Comparison of ENCODE assay signal across 11 cellular contexts in the genomic region with DNA sequence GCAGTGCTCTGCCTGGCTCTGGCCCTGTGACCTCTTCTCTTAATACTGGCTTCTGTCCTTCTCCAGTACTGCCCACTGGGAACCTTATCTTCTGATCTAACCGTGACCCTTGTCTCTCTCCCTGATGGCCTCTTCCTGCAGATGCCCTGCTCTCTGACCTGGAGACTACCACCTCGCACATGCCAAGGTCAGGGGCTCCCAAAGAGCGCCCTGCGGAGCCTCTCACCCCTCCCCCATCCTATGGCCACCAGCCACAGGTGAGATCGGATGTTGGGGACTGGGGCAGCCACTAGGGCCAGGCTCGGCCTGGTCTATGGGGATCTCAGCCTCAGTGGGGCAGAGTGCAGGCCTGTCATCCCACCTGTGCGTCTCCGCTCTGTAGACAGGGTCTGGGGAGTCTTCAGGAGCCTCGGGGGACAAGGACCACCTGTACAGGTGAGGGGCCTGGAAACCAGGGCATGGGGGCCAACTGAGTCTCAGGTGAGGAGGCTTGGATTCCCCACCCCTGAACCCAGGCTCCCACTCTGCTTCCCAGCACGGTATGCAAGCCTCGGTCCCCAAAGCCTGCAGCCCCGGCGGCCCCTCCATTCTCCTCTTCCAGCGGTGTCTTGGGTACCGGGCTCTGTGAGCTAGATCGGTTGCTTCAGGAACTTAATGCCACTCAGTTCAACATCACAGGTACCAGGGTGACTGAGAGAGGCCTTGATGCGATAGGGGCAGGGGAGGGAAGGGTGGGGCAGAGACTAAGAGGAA. TPM values are rescaled to one million over a fixed set of nuclear protein-coding genes. Genes with fewer than 3 reads are reported as not detected.
DNase-seq lines count a peak whose midpoint lies in the region; ATAC-seq, FAIRE-seq and TF ChIP-seq lines count a peak whose summit lies in the region.
"Had no signal": no experiment of that assay in that cellular context is flagged by ENCODE, and none has a peak within 500 bp of the region (broad histone marks: within the 10 kb centered on the region; RNA-seq: fewer than 3 reads in every experiment).

No MANE protein-coding gene starts in this region.

- CTCF ChIA-PET in HEK293 (lab: Yijun Ruan, JAX) (interaction anchor here (0.6 kb wide), 1 partner anchor 13 kb away, joined by 3 read pairs; no protein-coding TSS in a partner anchor), endothelial cell of umbilical vein (lab: Charles Lee) (interaction anchor here (0.5 to 3.5 kb wide), 4 partner anchors 14 to 23 kb away, joined by 3 to 53 read pairs (median 3); a partner anchor contains a TSS)

- H3K36me3 ChIP-seq in HEK293 (ENCODE audit: control insufficient read depth in 2 of 2, insufficient read depth in 1 of 2, low read length in 2 of 2) (peaks cover 0 to 10% of the 10 kb centered on the region in 2 experiments; a peak in 1 of 3 replicates), endothelial cell of umbilical vein (ENCODE audit: control insufficient read depth in 2 of 2, extremely low read depth in 1 of 2, insufficient read depth in 2 of 2, low read length in 2 of 2) (peaks cover 16 to 20% of the 10 kb centered on the region in 2 experiments), ovary (no peaks in the 10 kb centered on the region)

- H2AFZ ChIP-seq in endothelial cell of umbilical vein (ENCODE audit: low read depth, low read length): no peak overlapping the region

- dilution Hi-C loops in endothelial cell of umbilical vein (cut with MboI; ENCODE audit: extremely low pct_ligation_motif_present, low sequenced_read_pairs): no loop called here

- H3K4me2 ChIP-seq in endothelial cell of umbilical vein (ENCODE audit: insufficient read depth, low read length): peak overlapping the region; percentile 3

- H4K20me1 ChIP-seq in endothelial cell of umbilical vein (replicated peaks; ENCODE audit: control insufficient read depth, extremely low read depth, insufficient read depth, low read length): no peaks in the 10 kb centered on the region

- no peak overlapping the region for H3K9ac ChIP-seq in endothelial cell of umbilical vein (replicated peaks; ENCODE audit: extremely low read depth, insufficient read depth, low read length)

- TF ChIP-seq POLR2A in endothelial cell of umbilical vein (IDR thresholded peaks at IDR 0.05; ENCODE audit: low read depth, low read length): no peak
- TF ChIP-seq POLR2A in ovary (IDR thresholded peaks at IDR 0.05): no peak

- WGBS in ovary, 3 donors: 80 to 85% (median 83%) methylated on average over 14 to 17 of the region's 17 CpGs

- H3K4me3 ChIP-seq in AG10803 (ENCODE audit: low read length): peak overlapping the region; percentile 34
- no peak overlapping the region for H3K4me3 ChIP-seq in HEK293 (ENCODE audit: low read depth, low read length)
- H3K4me3 ChIP-seq in endothelial cell of umbilical vein (replicated peaks in 1 of 3; ENCODE audit: insufficient read depth in 1 of 3, low read depth in 1 of 3, low read length in 3 of 3): no peak overlapping the region
- H3K4me3 ChIP-seq in ovary: peak overlapping the region; percentile 13

- H3K27ac ChIP-seq in HEK293 (ENCODE audit: extremely low read depth, low read depth, low read length): no peak overlapping the region
- H3K27ac ChIP-seq in endothelial cell of umbilical vein (ENCODE audit: insufficient read depth, low read depth, low read length): no peak overlapping the region
- peak overlapping the region; percentile 87 to 95 for H3K27ac ChIP-seq in ovary

- BruUV-seq in endothelial cell of umbilical vein (replicated peaks; lab: Mats Ljungman, UMichigan): no TSS peak

- FAIRE-seq in endothelial cell of umbilical vein (lab: Jason Lieb, UNC): no peak

- no peak for ATAC-seq in left colon
- ATAC-seq in GM21360 (IDR thresholded peaks at IDR 0.05; ENCODE audit: unreplicated experiment): no peak

- H3K9me3 ChIP-seq in HEK293 (ENCODE audit: control insufficient read depth, insufficient read depth, low read depth, low read length) (no peaks in the 10 kb centered on the region), endothelial cell of umbilical vein (replicated peaks; ENCODE audit: control insufficient read depth, insufficient read depth, low read length) (no peaks in the 10 kb centered on the region), ovary (no peaks in the 10 kb centered on the region)

- H3K4me1 ChIP-seq in HEK293 (ENCODE audit: control insufficient read depth, insufficient read depth, low read length) (no peaks in the 10 kb centered on the region), endothelial cell of umbilical vein (ENCODE audit: control insufficient read depth, extremely low read depth, insufficient read depth, low read length) (peaks cover 14% of the 10 kb centered on the region), ovary (ENCODE audit: insufficient read depth) (peaks cover 6% of the 10 kb centered on the region)

- no peaks in the 10 kb centered on the region for H3K27me3 ChIP-seq in endothelial cell of umbilical vein (ENCODE audit: control insufficient read depth in 2 of 2, insufficient read depth in 2 of 2, low read length in 2 of 2)
- H3K27me3 ChIP-seq in ovary: no peaks in the 10 kb centered on the region

- no peaks in the 10 kb centered on the region for H3K9me1 ChIP-seq in endothelial cell of umbilical vein (replicated peaks; ENCODE audit: control insufficient read depth, extremely low read depth, insufficient read depth, low read length)

- POLR2A ChIA-PET in HEK293 (lab: Yijun Ruan, JAX) (interaction anchor here (0.8 kb wide), 1 partner anchor 331 kb away, joined by 3 read pairs; no protein-coding TSS in a partner anchor), endothelial cell of umbilical vein (lab: Charles Lee) (interaction anchor here (0.6 kb wide), 1 partner anchor 240 kb away, joined by 4 read pairs; a partner anchor contains a TSS)

- peaks cover 31% of the 10 kb centered on the region for H3K79me2 ChIP-seq in endothelial cell of umbilical vein (ENCODE audit: control insufficient read depth, insufficient read depth, low read length)

- intact Hi-C loops in endothelial cell of umbilical vein (cut with micrococcal nuclease): loop anchor here (5.0 kb wide), 2 partner anchors 239 to 394 kb away; a partner anchor contains a TSS
- intact Hi-C loops in ovary (cut with DNase I): no loop called here
- intact Hi-C loops in left colon (cut with DNase I, micrococcal nuclease): no loop called here

- DNase-seq in AG10803 (ENCODE audit: low read depth): no peak
- no peak for DNase-seq in endothelial cell of umbilical vein (ENCODE audit: low read depth, low spot score)
- DNase-seq in ovary: peak in 3 of 5 donors; percentile 40 to 68 (median 64)
- no peak for DNase-seq in left colon
- DNase-seq in iPS-NIHi7 (ENCODE audit: extremely low spot score): no peak
- no peak for DNase-seq in NCI-H1930 (lab: John Stamatoyannopoulos, UW)
- DNase-seq: activated effector memory CD4-positive, alpha-beta T cell treated with Interleukin-2 at 50 U/mL for 16 hours had no signal

- TF ChIP-seq CTCF in AG10803 (conservative IDR thresholded peaks at IDR 0.05; ENCODE audit: low read length): no peak
- no peak for TF ChIP-seq CTCF in HEK293 (tag by site-specific recombination; IDR thresholded peaks at IDR 0.05)
- TF ChIP-seq CTCF in endothelial cell of umbilical vein (IDR thresholded peaks at IDR 0.05; ENCODE audit: extremely low read depth in 1 of 2, insufficient read depth in 1 of 2, low read depth in 1 of 2, low read length in 2 of 2): no peak
- no peak for TF ChIP-seq CTCF in ovary (IDR thresholded peaks at IDR 0.05)

- no peak for TF ChIP-seq EP300 in ovary (IDR thresholded peaks at IDR 0.05)

RNA-seq across cellular contexts. Expression of a gene that starts 1.5 kb away (rescaled TPM):
- total RNA-seq in endothelial cell of umbilical vein (115 and 123 TPM in 2 replicates), ovary (100 to 1,000 TPM in 5 of 7 donors, 10 to 100 TPM in 2; 38.0 to 216 (median 156) TPM), left colon (10 to 100 TPM in 1 of 2 donors, 1 to 10 TPM in 1; 7.4 to 42.8 TPM)
- polyA plus RNA-seq in endothelial cell of umbilical vein (73.3 and 73.7 TPM in 2 replicates), ovary (10 to 100 TPM; 78.5 to 82.2 TPM)
- polyA plus RNA-seq in endothelial cell of umbilical vein (2011; cell fraction: cytosol; rRNA removed): 75.0 and 81.6 TPM in 2 replicates
- polyA plus RNA-seq in endothelial cell of umbilical vein (2011; cell fraction: nucleus; rRNA removed): 141 and 151 TPM in 2 replicates
- polyA plus RNA-seq in endothelial cell of umbilical vein (2012): 72.1 and 74.0 TPM in 2 replicates
- polyA minus RNA-seq in endothelial cell of umbilical vein: 27.0 and 31.3 TPM in 2 replicates
- polyA minus RNA-seq in endothelial cell of umbilical vein (2011; cell fraction: cytosol; rRNA and poly(A)+ RNA removed): 14.0 TPM
- polyA minus RNA-seq in endothelial cell of umbilical vein (2011; cell fraction: nucleus; rRNA and poly(A)+ RNA removed): 36.3 and 39.4 TPM in 2 replicates

RNA-seq across cellular contexts. Expression of a gene that starts 9.4 kb away (rescaled TPM):
- not detected in 2 replicates for total RNA-seq in endothelial cell of umbilical vein
- 0.03 TPM in 1 of 2 replicates, not detected in the other for polyA plus RNA-seq in endothelial cell of umbilical vein
- not detected in 2 replicates for polyA plus RNA-seq in endothelial cell of umbilical vein (2011; cell fraction: cytosol; rRNA removed)
- 0.04 TPM in 1 of 2 replicates, not detected in the other for polyA plus RNA-seq in endothelial cell of umbilical vein (2011; cell fraction: nucleus; rRNA removed)
- polyA plus RNA-seq in endothelial cell of umbilical vein (2012): 0.23 and 5.9 TPM in 2 replicates
- 0.27 TPM in 1 of 2 replicates, not detected in the other for polyA minus RNA-seq in endothelial cell of umbilical vein
- not detected for polyA minus RNA-seq in endothelial cell of umbilical vein (2011; cell fraction: cytosol; rRNA and poly(A)+ RNA removed)
- not detected in 2 replicates for polyA minus RNA-seq in endothelial cell of umbilical vein (2011; cell fraction: nucleus; rRNA and poly(A)+ RNA removed)
- under 1 TPM; 0.13 to 0.81 (median 0.38) TPM for total RNA-seq in ovary
- polyA plus RNA-seq in ovary: 1 to 10 TPM in 1 of 2 donors, not detected in 1; 1.7 TPM
- under 1 TPM; 0.28 to 0.79 TPM for total RNA-seq in left colon
- total RNA-seq: omental fat pad had no signal

RNA-seq across cellular contexts. Expression of a gene that starts 14.2 kb away (rescaled TPM):
- total RNA-seq in endothelial cell of umbilical vein (17.3 and 17.9 TPM in 2 replicates), ovary (10 to 100 TPM in 5 of 7 donors, 1 to 10 TPM in 2; 8.1 to 16.1 (median 11.0) TPM), left colon (1 to 10 TPM; 7.0 to 8.5 TPM)
- polyA plus RNA-seq in endothelial cell of umbilical vein (17.3 and 18.8 TPM in 2 replicates), ovary (10 to 100 TPM in 1 of 2 donors, 1 to 10 TPM in 1; 2.2 to 11.4 TPM)
- polyA plus RNA-seq in endothelial cell of umbilical vein (2011; cell fraction: cytosol; rRNA removed): 6.8 and 11.3 TPM in 2 replicates
- polyA plus RNA-seq in endothelial cell of umbilical vein (2011; cell fraction: nucleus; rRNA removed): 26.1 and 28.4 TPM in 2 replicates
- polyA plus RNA-seq in endothelial cell of umbilical vein (2012): 8.8 and 10.3 TPM in 2 replicates
- polyA minus RNA-seq in endothelial cell of umbilical vein: 9.6 and 13.0 TPM in 2 replicates
- 7.6 TPM for polyA minus RNA-seq in endothelial cell of umbilical vein (2011; cell fraction: cytosol; rRNA and poly(A)+ RNA removed)
- 9.5 and 15.0 TPM in 2 replicates for polyA minus RNA-seq in endothelial cell of umbilical vein (2011; cell fraction: nucleus; rRNA and poly(A)+ RNA removed)

RNA-seq across cellular contexts. Expression of a gene that starts 30.9 kb away (rescaled TPM):
- total RNA-seq in endothelial cell of umbilical vein (0.16 and 0.24 TPM in 2 replicates), ovary (1 to 10 TPM; 2.1 to 5.0 (median 4.2) TPM), left colon (under 1 TPM; 0.31 to 0.39 TPM)
- polyA plus RNA-seq in endothelial cell of umbilical vein (0.14 and 0.41 TPM in 2 replicates), ovary (1 to 10 TPM; 2.2 to 2.8 TPM)
- 0.10 and 0.16 TPM in 2 replicates for polyA plus RNA-seq in endothelial cell of umbilical vein (2011; cell fraction: cytosol; rRNA removed)
- polyA plus RNA-seq in endothelial cell of umbilical vein (2011; cell fraction: nucleus; rRNA removed): 0.14 TPM in 1 of 2 replicates, not detected in the other
- 0.27 and 0.31 TPM in 2 replicates for polyA plus RNA-seq in endothelial cell of umbilical vein (2012)
- 0.21 and 0.44 TPM in 2 replicates for polyA minus RNA-seq in endothelial cell of umbilical vein
- polyA minus RNA-seq in endothelial cell of umbilical vein (2011; cell fraction: cytosol; rRNA and poly(A)+ RNA removed): not detected
- polyA minus RNA-seq in endothelial cell of umbilical vein (2011; cell fraction: nucleus; rRNA and poly(A)+ RNA removed): not detected in 2 replicates
- total RNA-seq: CD8-positive, alpha-beta T cell had no signal

RNA-seq across cellular contexts. Expression of a gene that starts 34.7 kb away (rescaled TPM):
- 36.4 and 36.8 TPM in 2 replicates for total RNA-seq in endothelial cell of umbilical vein
- 40.1 and 40.3 TPM in 2 replicates for polyA plus RNA-seq in endothelial cell of umbilical vein
- polyA plus RNA-seq in endothelial cell of umbilical vein (2011; cell fraction: cytosol; rRNA removed): 18.2 and 23.8 TPM in 2 replicates
- 93.9 and 115 TPM in 2 replicates for polyA plus RNA-seq in endothelial cell of umbilical vein (2011; cell fraction: nucleus; rRNA removed)
- 29.6 and 38.6 TPM in 2 replicates for polyA plus RNA-seq in endothelial cell of umbilical vein (2012)
- 39.5 and 62.9 TPM in 2 replicates for polyA minus RNA-seq in endothelial cell of umbilical vein
- polyA minus RNA-seq in endothelial cell of umbilical vein (2011; cell fraction: cytosol; rRNA and poly(A)+ RNA removed): 20.0 TPM
- 30.4 and 36.4 TPM in 2 replicates for polyA minus RNA-seq in endothelial cell of umbilical vein (2011; cell fraction: nucleus; rRNA and poly(A)+ RNA removed)
- total RNA-seq in ovary: 10 to 100 TPM; 59.0 to 98.4 (median 91.2) TPM
- 10 to 100 TPM; 39.8 to 91.9 TPM for polyA plus RNA-seq in ovary
- total RNA-seq in left colon: 10 to 100 TPM; 56.5 to 65.4 TPM

Comparison
In these comparisons a context has a peak if more than half of its experiments do, and no peak if none do; other contexts are left out.
1. DNase-seq: peak in ovary (3 of 5); none in AG10803 (single experiment), endothelial cell of umbilical vein (single experiment), left colon (0 of 2), iPS-NIHi7 (single experiment) and NCI-H1930 (0 of 2).
2. H3K4me3 ChIP-seq: peak in AG10803 (single experiment) and ovary (single experiment); none in HEK293 (single experiment) and endothelial cell of umbilical vein (0 of 3).
3. H3K27ac ChIP-seq: peak in ovary (2 of 2); none in HEK293 (single experiment) and endothelial cell of umbilical vein (single experiment).